In the genomic region with DNA sequence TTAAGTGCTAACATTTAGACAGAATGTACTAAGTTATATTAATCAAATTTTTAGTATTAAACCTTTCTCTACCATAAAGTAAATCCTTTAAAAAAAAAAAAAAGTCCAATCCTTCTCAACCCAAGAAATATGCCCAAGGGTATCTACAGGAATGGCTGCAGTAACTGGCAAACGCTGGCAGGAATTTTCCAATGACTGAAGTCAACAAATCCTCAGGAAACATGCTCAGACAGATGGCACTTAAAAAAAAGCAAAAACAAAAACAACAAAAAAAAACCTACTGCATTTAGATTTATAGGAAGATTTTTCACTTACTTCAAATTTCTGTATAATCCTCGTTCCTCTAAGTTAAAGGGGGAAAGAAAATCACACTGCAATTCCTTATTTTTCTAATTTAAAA, we compare ENCODE assay signal across 12 cellular contexts. TPM values are rescaled to one million over a fixed set of nuclear protein-coding genes. Genes with fewer than 3 reads are reported as not detected.
A peak's percentile ranks its signal among the peaks of the same experiment; 100 is the strongest.
DNase-seq lines count a peak whose midpoint lies in the region; ATAC-seq and TF ChIP-seq lines count a peak whose summit lies in the region.
"Had no signal": no experiment of that assay in that cellular context is flagged by ENCODE, and none has a peak within 500 bp of the region (broad histone marks: within the 10 kb centered on the region; RNA-seq: fewer than 3 reads in every experiment).

No MANE protein-coding gene starts in this region.

- no peak for TF ChIP-seq CTCF in cardiac muscle cell (IDR thresholded peaks at IDR 0.05; ENCODE audit: low read depth, low read length)

- no peaks in the 10 kb centered on the region for H3K27me3 ChIP-seq in cardiac muscle cell
- no peaks in the 10 kb centered on the region for H3K27me3 ChIP-seq in effector memory CD4-positive, alpha-beta T cell (replicated peaks; ENCODE audit: control insufficient read depth, insufficient read depth, low read length, poor library complexity, severe bottlenecking)
- H3K27me3 ChIP-seq: upper lobe of right lung had no signal

- DNase-seq in cardiac muscle cell (ENCODE audit: low read depth in 1 of 2, low spot score in 1 of 2), result no peak
- DNase-seq in Right ventricle myocardium inferior (ENCODE audit: missing footprints), result no peak
- DNase-seq in effector memory CD4-positive, alpha-beta T cell, result no peak
- DNase-seq in myocyte (ENCODE audit: low read depth), result peak; percentile 60
- DNase-seq in NCI-H1105 treated with DMSO at 0.1 percent for 48 hours (lab: John Stamatoyannopoulos, UW), result no peak
- no peak for DNase-seq in activated CD4-positive, alpha-beta T cell treated with anti-CD3 and anti-CD28 coated beads, Interleukin-2, amount 50 U/mL, for 1 hour
- DNase-seq: Karpas-422; NCI-H748 treated with DMSO at 0.1 percent for 48 hours; stimulated activated CD4-positive, alpha-beta T cell treated with anti-CD3 and anti-CD28 coated beads, Interleukin-2, amount 100 ng/mL, for 24 hours had no signal

- intact Hi-C loops in Right ventricle myocardium inferior (cut with DNase I), result loop anchor here (5.0 kb wide), 4 partner anchors 37 to 208 kb away; no protein-coding TSS in a partner anchor

- H3K4me1 ChIP-seq in cardiac muscle cell (ENCODE audit: low read depth), result peaks cover 38% of the 10 kb centered on the region
- H3K4me1 ChIP-seq in effector memory CD4-positive, alpha-beta T cell (ENCODE audit: control insufficient read depth, insufficient read depth, low read length, poor library complexity, severe bottlenecking), result peaks cover 30% of the 10 kb centered on the region
- no peaks in the 10 kb centered on the region for H3K4me1 ChIP-seq in urinary bladder (ENCODE audit: insufficient read depth)

- H3K27ac ChIP-seq in cardiac muscle cell (peak overlapping the region; percentile 99), urinary bladder (ENCODE audit: low read depth) (peak overlapping the region; percentile 2)
- H3K27ac ChIP-seq in effector memory CD4-positive, alpha-beta T cell (ENCODE audit: insufficient read depth, low read length, poor library complexity, severe bottlenecking), result peak overlapping the region; percentile 46

- ATAC-seq in Right ventricle myocardium inferior (no peak), HG03565 (IDR thresholded peaks at IDR 0.05; ENCODE audit: unreplicated experiment) (no peak)

- H3K4me3 ChIP-seq in cardiac muscle cell (peak overlapping the region; percentile 95), urinary bladder (ENCODE audit: low read depth, low read length) (no peak overlapping the region)
- no peak overlapping the region for H3K4me3 ChIP-seq in effector memory CD4-positive, alpha-beta T cell (ENCODE audit: insufficient read depth, low read depth, low read length, poor library complexity, severe bottlenecking)
- H3K4me3 ChIP-seq: upper lobe of right lung had no signal

- 39% methylated on average over 2 of the region's 2 CpGs for WGBS in urinary bladder

- H3K36me3 ChIP-seq in cardiac muscle cell, result no peaks in the 10 kb centered on the region
- H3K36me3 ChIP-seq in effector memory CD4-positive, alpha-beta T cell (ENCODE audit: control insufficient read depth, insufficient read depth, low read length), result no peaks in the 10 kb centered on the region
- H3K36me3 ChIP-seq in urinary bladder (ENCODE audit: insufficient read depth), result no peaks in the 10 kb centered on the region
- H3K36me3 ChIP-seq: upper lobe of right lung had no signal

- no peaks in the 10 kb centered on the region for H3K9me3 ChIP-seq in cardiac muscle cell (ENCODE audit: low read depth)
- H3K9me3 ChIP-seq in effector memory CD4-positive, alpha-beta T cell (ENCODE audit: control insufficient read depth, low read length), result no peaks in the 10 kb centered on the region
- H3K9me3 ChIP-seq: upper lobe of right lung had no signal

RNA-seq across cellular contexts. Expression of gene SVIL, which starts 0.7 kb away (rescaled TPM):
- total RNA-seq in cardiac muscle cell, result 244 and 412 TPM in 2 replicates
- polyA plus RNA-seq in cardiac muscle cell, result 252 and 258 TPM in 2 replicates
- total RNA-seq in Right ventricle myocardium inferior, result 327 TPM
- total RNA-seq in myocyte, result 65.8 and 71.2 TPM in 2 replicates
- 30.0 TPM for polyA plus RNA-seq in myocyte (2012)
- 176 TPM for total RNA-seq in urinary bladder
- polyA plus RNA-seq in urinary bladder, result 552 TPM

Comparison
In these comparisons a context has a peak if more than half of its experiments do, and no peak if none do; other contexts are left out.
1. H3K27ac ChIP-seq: peak in every context shown above with its lines; median percentile 99 in cardiac muscle cell; 46 in effector memory CD4-positive, alpha-beta T cell; 2 in urinary bladder.